ENCODE assay signal across 12 cellular contexts in the genomic region with DNA sequence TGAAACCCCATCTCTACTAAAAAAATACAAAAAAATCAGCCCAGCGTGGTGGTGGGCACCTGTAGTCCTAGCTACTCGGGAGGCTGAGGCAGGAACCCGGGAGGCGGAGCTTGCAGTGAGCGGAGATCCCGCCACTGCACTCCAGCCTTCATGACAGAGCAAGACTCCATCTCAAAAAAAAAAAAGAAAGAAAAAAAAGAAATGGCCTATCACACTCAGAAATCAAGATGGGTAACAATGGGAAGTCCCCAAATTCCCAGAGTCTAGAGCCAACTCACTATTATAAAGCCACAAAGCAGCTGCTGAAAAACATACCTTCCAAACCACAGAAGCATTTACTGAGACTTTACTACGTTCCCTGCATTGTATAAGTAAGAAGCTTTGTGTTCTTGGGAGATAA. TPM values are rescaled to one million over a fixed set of nuclear protein-coding genes. Genes with fewer than 3 reads are reported as not detected.
DNase-seq lines count a peak whose midpoint lies in the region; ATAC-seq lines count a peak whose summit lies in the region.
"Had no signal": no experiment of that assay in that cellular context is flagged by ENCODE, and none has a peak within 500 bp of the region (broad histone marks: within the 10 kb centered on the region; RNA-seq: fewer than 3 reads in every experiment).

No MANE protein-coding gene starts in this region.

- no peaks in the 10 kb centered on the region for H3K36me3 Mint-ChIP-seq in activated T-cell treated with anti-CD3 and anti-CD28 coated beads, Interleukin-2, amount 50 U/mL, for 4 hours (ENCODE audit: insufficient read depth)

- peak overlapping the region; percentile 37 for H3K4me3 Mint-ChIP-seq in activated T-cell treated with anti-CD3 and anti-CD28 coated beads, Interleukin-2, amount 50 U/mL, for 4 hours
- H3K4me3 Mint-ChIP-seq: nephron had no signal

- no peaks in the 10 kb centered on the region for H3K9me3 ChIP-seq in SJCRH30 (replicated peaks)

- no peaks in the 10 kb centered on the region for H3K27me3 ChIP-seq in SJCRH30

- H3K4me3 ChIP-seq in SJCRH30: no peak overlapping the region

- 0 out of 2 replicates have a peak, but pooled peaks cover 5% of the 10 kb centered on the region for H3K36me3 ChIP-seq in SJCRH30

- H3K9me3 Mint-ChIP-seq in activated T-cell treated with anti-CD3 and anti-CD28 coated beads, Interleukin-2, amount 50 U/mL, for 4 hours: no peaks in the 10 kb centered on the region
- H3K9me3 Mint-ChIP-seq: nephron had no signal

- peaks cover 31% of the 10 kb centered on the region for H3K4me1 Mint-ChIP-seq in activated T-cell treated with anti-CD3 and anti-CD28 coated beads, Interleukin-2, amount 50 U/mL, for 4 hours (ENCODE audit: low read depth)

- no peak overlapping the region; the same call in 1 of the 2 replicates for H3K27ac ChIP-seq in SJCRH30
- no peak overlapping the region for H3K27ac ChIP-seq in epithelial cell of prostate

- H3K4me1 ChIP-seq in SJCRH30: 0 out of 2 replicates have a peak, but pooled peaks cover 8% of the 10 kb centered on the region

- peaks cover 14% of the 10 kb centered on the region for H3K27me3 Mint-ChIP-seq in activated T-cell treated with anti-CD3 and anti-CD28 coated beads, Interleukin-2, amount 50 U/mL, for 4 hours (ENCODE audit: low read depth)

- peak; percentile 37 to 39 for ATAC-seq in activated T-cell treated with anti-CD3 and anti-CD28 coated beads, Interleukin-2, amount 50 U/mL, for 4 hours
- ATAC-seq in stimulated activated naive CD8-positive, alpha-beta T cell treated with anti-CD3 and anti-CD28 coated beads, Interleukin-15, Interleukin-2, amounts not matched to agents 100 U/mL and 50 U/mL, for 24 hours: peak; percentile 65
- no peak for ATAC-seq in HG02763 (IDR thresholded peaks at IDR 0.05; ENCODE audit: unreplicated experiment)

- DNase-seq in activated T-cell treated with anti-CD3 and anti-CD28 coated beads, Interleukin-2, amount 50 U/mL, for 4 hours: no peak
- DNase-seq in activated T-cell treated with anti-CD3 and anti-CD28 coated beads for 4 hours (no peak), SJCRH30 (peak; percentile 22 to 62), epithelial cell of prostate (ENCODE audit: low read depth, low spot score) (peak; percentile 51), anterior cingulate cortex (lab: John Stamatoyannopoulos, UW) (no peak), retina (no peak)
- DNase-seq in stimulated activated naive CD8-positive, alpha-beta T cell treated with anti-CD3 and anti-CD28 coated beads, Interleukin-15, Interleukin-2, amounts not matched to agents 100 U/mL and 50 U/mL, for 24 hours: peak; percentile 14
- DNase-seq: DMS79, foreskin melanocyte, NCI-H1048 had no signal

RNA-seq across cellular contexts. Expression of gene HDGFL3, which starts 7.5 kb away (rescaled TPM):
- 10 to 100 TPM in 1 of 3 donors, 1 to 10 TPM in 2; 3.4 to 10.9 (median 3.9) TPM for total RNA-seq in activated T-cell treated with anti-CD3 and anti-CD28 coated beads, Interleukin-2, amount 50 U/mL, for 4 hours
- total RNA-seq in SJCRH30 (2014; rRNA removed; shearing (Covaris generic)): 71.6 and 75.2 TPM in 2 replicates

Comparison
In these comparisons a context has a peak if more than half of its experiments do, and no peak if none do; other contexts are left out.
1. DNase-seq: peak in SJCRH30 (2 of 2), epithelial cell of prostate (single experiment) and stimulated activated naive CD8-positive, alpha-beta T cell treated with anti-CD3 and anti-CD28 coated beads, Interleukin-15, Interleukin-2, amounts not matched to agents 100 U/mL and 50 U/mL, for 24 hours (single experiment); none in activated T-cell treated with anti-CD3 and anti-CD28 coated beads, Interleukin-2, amount 50 U/mL, for 4 hours (single experiment), activated T-cell treated with anti-CD3 and anti-CD28 coated beads for 4 hours (single experiment), anterior cingulate cortex (0 of 58) and retina (single experiment).